ENCODE assay signal across 15 cellular contexts in the genomic region with DNA sequence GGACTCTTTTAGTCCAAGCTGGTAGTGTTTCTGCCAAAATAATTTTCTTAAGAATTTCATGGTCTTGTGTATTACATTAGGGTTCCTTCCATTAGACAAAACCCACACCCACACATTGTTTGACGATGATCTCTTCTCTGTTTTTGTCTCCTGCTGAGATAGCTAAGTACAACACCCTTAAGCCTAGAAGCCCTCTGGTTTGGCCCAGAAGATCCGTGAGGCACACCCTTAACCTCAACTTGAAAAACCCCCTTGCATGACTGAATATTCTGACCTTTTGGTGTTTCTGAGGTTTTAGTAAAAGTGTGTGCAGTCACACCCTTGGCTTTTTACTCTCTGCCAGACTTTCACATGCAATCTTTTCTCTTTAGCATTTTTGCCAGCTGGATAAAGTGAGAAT. TPM values are rescaled to one million over a fixed set of nuclear protein-coding genes. Genes with fewer than 3 reads are reported as not detected.
DNase-seq lines count a peak whose midpoint lies in the region; ATAC-seq, FAIRE-seq and TF ChIP-seq lines count a peak whose summit lies in the region.
"Had no signal": no experiment of that assay in that cellular context is flagged by ENCODE, and none has a peak within 500 bp of the region (broad histone marks: within the 10 kb centered on the region; RNA-seq: fewer than 3 reads in every experiment).

No MANE protein-coding gene starts in this region.

- H3K9ac ChIP-seq in HepG2 (ENCODE audit: insufficient read depth, low read depth, low read length) = no peak overlapping the region

- peak overlapping the region; percentile 1 to 14 for H3K4me3 Mint-ChIP-seq in activated T-cell treated with anti-CD3 and anti-CD28 coated beads, Interleukin-2, amount 50 U/mL, for 72 hours
- no peak overlapping the region for H3K4me3 Mint-ChIP-seq in activated T-cell treated with anti-CD3 and anti-CD28 coated beads, Interleukin-2, amount 50 U/mL, for 24 hours
- peak overlapping the region; percentile 31 to 51 for H3K4me3 Mint-ChIP-seq in stimulated activated naive B cell treated with anti-CD40 and anti-IgM and Interleukin-4, amounts not matched to agents 10 μg/mL and 1 μg/mL and 100 μg/mL, for 72 hours

- TF ChIP-seq EP300 in HepG2 (IDR thresholded peaks at IDR 0.05; ENCODE audit: low read depth in 2 of 2, low read length in 2 of 2) = no peak
- TF ChIP-seq EP300 in HepG2 (CRISPR knock-in tag; IDR thresholded peaks at IDR 0.05; ENCODE audit: borderline replicate concordance) = no peak

- CTCF ChIA-PET in HepG2 (lab: Yijun Ruan, JAX; ENCODE audit: low intra/inter-chr PET ratio, low total read pairs) = no interaction called here

- peaks cover 41% of the 10 kb centered on the region for H3K4me1 Mint-ChIP-seq in activated T-cell treated with anti-CD3 and anti-CD28 coated beads, Interleukin-2, amount 50 U/mL, for 72 hours (ENCODE audit: low read depth)
- H3K4me1 Mint-ChIP-seq in activated T-cell treated with anti-CD3 and anti-CD28 coated beads, Interleukin-2, amount 50 U/mL, for 24 hours (ENCODE audit: low read depth) = peaks cover 20% of the 10 kb centered on the region
- H3K4me1 Mint-ChIP-seq in stimulated activated naive B cell treated with anti-CD40 and anti-IgM and Interleukin-4, amounts not matched to agents 10 μg/mL and 1 μg/mL and 100 μg/mL, for 72 hours = peaks cover 27 to 42% of the 10 kb centered on the region in 2 donors

- peaks cover 0 to 3% of the 10 kb centered on the region in 2 donors for H3K36me3 Mint-ChIP-seq in activated T-cell treated with anti-CD3 and anti-CD28 coated beads, Interleukin-2, amount 50 U/mL, for 72 hours (ENCODE audit: insufficient read depth in 2 of 2)
- no peaks in the 10 kb centered on the region for H3K36me3 Mint-ChIP-seq in activated T-cell treated with anti-CD3 and anti-CD28 coated beads, Interleukin-2, amount 50 U/mL, for 24 hours (ENCODE audit: low read depth)
- peaks cover 3 to 8% of the 10 kb centered on the region in 2 donors for H3K36me3 Mint-ChIP-seq in stimulated activated naive B cell treated with anti-CD40 and anti-IgM and Interleukin-4, amounts not matched to agents 10 μg/mL and 1 μg/mL and 100 μg/mL, for 72 hours

- intact Hi-C loops in upper lobe of right lung (cut with DNase I) (no loop called here), HepG2 (cut with micrococcal nuclease; ENCODE audit: unreplicated experiment) (no loop called here)

- H4K20me1 ChIP-seq in HepG2 (ENCODE audit: insufficient read depth, low read length) = no peaks in the 10 kb centered on the region

- no peak for TF ChIP-seq CTCF in upper lobe of right lung (IDR thresholded peaks at IDR 0.05)
- no peak for TF ChIP-seq CTCF in HepG2 (CRISPR knock-in tag; IDR thresholded peaks at IDR 0.05)

- no peak for TF ChIP-seq POLR2A in HepG2 (IDR thresholded peaks at IDR 0.05; ENCODE audit: insufficient read depth in 1 of 2, low read depth in 2 of 2, low read length in 2 of 2)

- TF ChIP-seq RAD21 in HepG2 (CRISPR knock-in tag; IDR thresholded peaks at IDR 0.05) = no peak

- H3K4me2 ChIP-seq in HepG2 (ENCODE audit: low read depth, low read length) = no peak overlapping the region
- H3K4me2 ChIP-seq: A549, hepatocyte had no signal

- in situ Hi-C loops in HepG2 (cut with HindIII; ENCODE audit: extremely low pct_ligation_motif_present, low pct_unique_long_range_greater_than_20kb) = no loop called here

- peaks cover 2 to 3% of the 10 kb centered on the region in 2 donors for H3K9me3 Mint-ChIP-seq in activated T-cell treated with anti-CD3 and anti-CD28 coated beads, Interleukin-2, amount 50 U/mL, for 72 hours
- no peaks in the 10 kb centered on the region for H3K9me3 Mint-ChIP-seq in activated T-cell treated with anti-CD3 and anti-CD28 coated beads, Interleukin-2, amount 50 U/mL, for 24 hours
- H3K9me3 Mint-ChIP-seq in stimulated activated naive B cell treated with anti-CD40 and anti-IgM and Interleukin-4, amounts not matched to agents 10 μg/mL and 1 μg/mL and 100 μg/mL, for 72 hours = peaks cover 4% of the 10 kb centered on the region in 2 donors

- H3K4me3 ChIP-seq in upper lobe of right lung = no peak overlapping the region
- no peak overlapping the region for H3K4me3 ChIP-seq in HepG2 (replicated peaks in 1 of 3; ENCODE audit: insufficient read depth in 1 of 3, low read depth in 2 of 3, low read length in 3 of 3)
- H3K4me3 ChIP-seq: A549, cardiac muscle cell, hepatocyte had no signal

- BruUV-seq in HepG2 (replicated peaks; lab: Mats Ljungman, UMichigan) = no TSS peak

- no peak for FAIRE-seq in HepG2 (lab: Jason Lieb, UNC)
- FAIRE-seq: A549, RCC 7860 had no signal

- no peaks in the 10 kb centered on the region for H3K79me2 ChIP-seq in HepG2 (ENCODE audit: insufficient read depth, low read length)
- H3K79me2 ChIP-seq: hepatocyte had no signal

- ATAC-seq in activated T-cell treated with anti-CD3 and anti-CD28 coated beads, Interleukin-2, amount 50 U/mL, for 72 hours (replicated peaks in 1 of 2) = peak; percentile 76 to 83
- peak; percentile 70 for ATAC-seq in HG03025 (IDR thresholded peaks at IDR 0.05; ENCODE audit: low FRiP score, unreplicated experiment)
- ATAC-seq in stimulated activated naive B cell treated with anti-CD40 and anti-IgM and Interleukin-4, amounts not matched to agents 10 μg/mL and 1 μg/mL and 100 μg/mL, for 72 hours (replicated peaks) = peak; percentile 91 to 92
- no peak for ATAC-seq in upper lobe of right lung
- ATAC-seq in HepG2 = no peak

- no peak overlapping the region for H3K27ac Mint-ChIP-seq in activated T-cell treated with anti-CD3 and anti-CD28 coated beads, Interleukin-2, amount 50 U/mL, for 72 hours
- H3K27ac Mint-ChIP-seq in activated T-cell treated with anti-CD3 and anti-CD28 coated beads, Interleukin-2, amount 50 U/mL, for 24 hours = no peak overlapping the region
- H3K27ac Mint-ChIP-seq in stimulated activated naive B cell treated with anti-CD40 and anti-IgM and Interleukin-4, amounts not matched to agents 10 μg/mL and 1 μg/mL and 100 μg/mL, for 72 hours = peak overlapping the region; percentile 74

- H3K4me1 ChIP-seq in upper lobe of right lung = no peaks in the 10 kb centered on the region
- 0 out of 2 replicates have a peak, but pooled peaks cover 7% of the 10 kb centered on the region for H3K4me1 ChIP-seq in HepG2 (ENCODE audit: insufficient read depth, low read length)
- H3K4me1 ChIP-seq: A549 had no signal

- no peak overlapping the region for H3K27ac ChIP-seq in upper lobe of right lung
- no peak overlapping the region for H3K27ac ChIP-seq in HepG2 (ENCODE audit: extremely low read length, insufficient read depth, low read length)
- H3K27ac ChIP-seq: A549, cardiac muscle cell, hepatocyte had no signal

- no peak overlapping the region for H2AFZ ChIP-seq in HepG2 (ENCODE audit: low read length)
- H2AFZ ChIP-seq: hepatocyte had no signal

- WGBS in HepG2 (ENCODE audit: low lambda C conversion rate) = 2% methylated on average over 2 of the region's 2 CpGs

- H3K9me3 ChIP-seq in upper lobe of right lung (no peaks in the 10 kb centered on the region), HepG2 (ENCODE audit: low read length) (no peaks in the 10 kb centered on the region)

- H3K27me3 ChIP-seq in upper lobe of right lung (no peaks in the 10 kb centered on the region), HepG2 (ENCODE audit: control insufficient read depth in 1 of 2, insufficient read depth in 2 of 2, low read length in 2 of 2) (peaks cover 4 to 6% of the 10 kb centered on the region in 2 experiments; a peak in 2 of 5 replicates)
- H3K27me3 ChIP-seq: cardiac muscle cell, hepatocyte had no signal

- peak; percentile 14 to 22 for DNase-seq in activated T-cell treated with anti-CD3 and anti-CD28 coated beads, Interleukin-2, amount 50 U/mL, for 72 hours
- DNase-seq in activated T-cell treated with anti-CD3 and anti-CD28 coated beads, Interleukin-2, amount 50 U/mL, for 24 hours = no peak
- peak; percentile 18 for DNase-seq in astrocyte of the hippocampus (ENCODE audit: low read depth, low spot score)
- peak; percentile 64 for DNase-seq in stimulated activated naive B cell treated with anti-CD40 and anti-IgM and Interleukin-4, amounts not matched to agents 10 μg/mL and 1 μg/mL and 100 μg/mL, for 72 hours
- DNase-seq in GDM1 (lab: John Stamatoyannopoulos, UW) = no peak
- no peak for DNase-seq in upper lobe of right lung
- DNase-seq in HepG2 (ENCODE audit: low spot score) = no peak
- DNase-seq: activated CD4-positive, alpha-beta T cell treated with anti-CD3 and anti-CD28 coated beads for 4 hours; NCI-H1930 had no signal

- peaks cover 44% of the 10 kb centered on the region for H3K27me3 Mint-ChIP-seq in activated T-cell treated with anti-CD3 and anti-CD28 coated beads, Interleukin-2, amount 50 U/mL, for 72 hours (ENCODE audit: low read depth)
- peaks cover 35% of the 10 kb centered on the region for H3K27me3 Mint-ChIP-seq in activated T-cell treated with anti-CD3 and anti-CD28 coated beads, Interleukin-2, amount 50 U/mL, for 24 hours
- H3K27me3 Mint-ChIP-seq in stimulated activated naive B cell treated with anti-CD40 and anti-IgM and Interleukin-4, amounts not matched to agents 10 μg/mL and 1 μg/mL and 100 μg/mL, for 72 hours = peaks cover 27 to 37% of the 10 kb centered on the region in 2 donors

- POLR2A ChIA-PET in HepG2 (lab: Yijun Ruan, JAX) = no interaction called here

- H3K36me3 ChIP-seq in upper lobe of right lung (no peaks in the 10 kb centered on the region), HepG2 (replicated peaks in 1 of 2; ENCODE audit: control insufficient read depth in 1 of 2, insufficient read depth in 2 of 2, low read length in 2 of 2) (no peaks in the 10 kb centered on the region)
- H3K36me3 ChIP-seq: cardiac muscle cell had no signal

RNA-seq across cellular contexts. Expression of a gene that starts 29.3 kb away (rescaled TPM):
- 10 to 100 TPM; 29.4 to 33.6 TPM for total RNA-seq in activated T-cell treated with anti-CD3 and anti-CD28 coated beads, Interleukin-2, amount 50 U/mL, for 72 hours
- total RNA-seq in upper lobe of right lung (33.9 TPM), HepG2 (2016; rRNA removed; fragmentation: Illumina TruSeq; extraction: Trizol) (9.8 and 11.8 TPM in 2 replicates)
- 9.6 and 11.6 TPM in 2 replicates for total RNA-seq in HepG2 (2016; cell fraction: cytosol; rRNA removed; fragmentation: Illumina TruSeq; extraction: Trizol; ENCODE audit: low read depth)
- 9.2 and 11.5 TPM in 2 replicates for total RNA-seq in HepG2 (2016; cell fraction: insoluble cytoplasmic fraction; rRNA removed; fragmentation: Illumina TruSeq; extraction: Trizol)
- total RNA-seq in HepG2 (2016; cell fraction: membrane; rRNA removed; fragmentation: Illumina TruSeq; extraction: Trizol) = 3.1 and 3.4 TPM in 2 replicates
- 11.7 and 15.3 TPM in 2 replicates for total RNA-seq in HepG2 (2016; cell fraction: nucleus; rRNA removed; fragmentation: Illumina TruSeq; extraction: Trizol)
- polyA plus RNA-seq in HepG2 (2011; rRNA removed) = 4.8 and 5.1 TPM in 2 replicates
- polyA plus RNA-seq in HepG2 (2011; cell fraction: cytosol; rRNA removed) = 2.0 and 3.0 TPM in 2 replicates
- 7.4 and 10.0 TPM in 2 replicates for polyA plus RNA-seq in HepG2 (2011; cell fraction: nucleus; rRNA removed)
- 3.7 and 4.9 TPM in 2 replicates for polyA plus RNA-seq in HepG2 (2012)
- polyA plus RNA-seq in HepG2 (2016; cell fraction: cytosol; fragmentation: Illumina TruSeq; extraction: Trizol; ENCODE audit: low read depth) = 0.33 and 0.57 TPM in 2 replicates
- polyA plus RNA-seq in HepG2 (2016; cell fraction: insoluble cytoplasmic fraction; fragmentation: Illumina TruSeq; extraction: Trizol; ENCODE audit: low read depth) = 5.4 and 6.2 TPM in 2 replicates
- 0.66 and 0.81 TPM in 2 replicates for polyA plus RNA-seq in HepG2 (2016; cell fraction: membrane; fragmentation: Illumina TruSeq; extraction: Trizol; ENCODE audit: low read depth)
- polyA plus RNA-seq in HepG2 (2016; cell fraction: nucleus; fragmentation: Illumina TruSeq; extraction: Trizol; ENCODE audit: insufficient read depth, low read depth) = 8.3 TPM in 2 replicates
- 38.4 and 115 TPM in 2 replicates for polyA minus RNA-seq in HepG2 (2011; rRNA and poly(A)+ RNA removed; ENCODE audit: low replicate concordance)
- polyA minus RNA-seq in HepG2 (2011; cell fraction: cytosol; rRNA and poly(A)+ RNA removed) = 5.5 and 8.2 TPM in 2 replicates
- polyA minus RNA-seq in HepG2 (2011; cell fraction: nucleus; rRNA and poly(A)+ RNA removed) = 37.0 and 38.9 TPM in 2 replicates

RNA-seq across cellular contexts. Expression of a gene that starts 41.9 kb away (rescaled TPM):
- total RNA-seq in activated T-cell treated with anti-CD3 and anti-CD28 coated beads, Interleukin-2, amount 50 U/mL, for 72 hours = not detected
- total RNA-seq in upper lobe of right lung = not detected
- not detected in 2 replicates for total RNA-seq in HepG2 (2016; rRNA removed; fragmentation: Illumina TruSeq; extraction: Trizol)
- total RNA-seq in HepG2 (2016; cell fraction: cytosol; rRNA removed; fragmentation: Illumina TruSeq; extraction: Trizol; ENCODE audit: low read depth) = not detected in 2 replicates
- total RNA-seq in HepG2 (2016; cell fraction: insoluble cytoplasmic fraction; rRNA removed; fragmentation: Illumina TruSeq; extraction: Trizol) = not detected in 2 replicates
- total RNA-seq in HepG2 (2016; cell fraction: membrane; rRNA removed; fragmentation: Illumina TruSeq; extraction: Trizol) = not detected in 2 replicates
- total RNA-seq in HepG2 (2016; cell fraction: nucleus; rRNA removed; fragmentation: Illumina TruSeq; extraction: Trizol) = not detected in 2 replicates
- polyA plus RNA-seq in HepG2 (2011; rRNA removed) = not detected in 2 replicates
- not detected in 2 replicates for polyA plus RNA-seq in HepG2 (2011; cell fraction: cytosol; rRNA removed)
- polyA plus RNA-seq in HepG2 (2011; cell fraction: nucleus; rRNA removed) = not detected in 2 replicates
- polyA plus RNA-seq in HepG2 (2012) = not detected in 2 replicates
- polyA plus RNA-seq in HepG2 (2016; cell fraction: cytosol; fragmentation: Illumina TruSeq; extraction: Trizol; ENCODE audit: low read depth) = not detected in 2 replicates
- not detected in 2 replicates for polyA plus RNA-seq in HepG2 (2016; cell fraction: insoluble cytoplasmic fraction; fragmentation: Illumina TruSeq; extraction: Trizol; ENCODE audit: low read depth)
- polyA plus RNA-seq in HepG2 (2016; cell fraction: membrane; fragmentation: Illumina TruSeq; extraction: Trizol; ENCODE audit: low read depth) = not detected in 2 replicates
- polyA plus RNA-seq in HepG2 (2016; cell fraction: nucleus; fragmentation: Illumina TruSeq; extraction: Trizol; ENCODE audit: insufficient read depth, low read depth) = not detected in 2 replicates
- polyA minus RNA-seq in HepG2 (2011; rRNA and poly(A)+ RNA removed; ENCODE audit: low replicate concordance) = 0.09 TPM in 1 of 2 replicates, not detected in the other
- polyA minus RNA-seq in HepG2 (2011; cell fraction: cytosol; rRNA and poly(A)+ RNA removed) = not detected in 2 replicates
- not detected in 2 replicates for polyA minus RNA-seq in HepG2 (2011; cell fraction: nucleus; rRNA and poly(A)+ RNA removed)
- total RNA-seq: cardiac muscle cell, ureter had no signal
- polyA plus RNA-seq: A549, cardiac muscle cell had no signal

RNA-seq across cellular contexts. Expression of a gene that starts 45.6 kb away (rescaled TPM):
- total RNA-seq in activated T-cell treated with anti-CD3 and anti-CD28 coated beads, Interleukin-2, amount 50 U/mL, for 72 hours = under 1 TPM in 1 of 2 donors, not detected in 1; 0.14 TPM
- total RNA-seq in upper lobe of right lung = not detected
- total RNA-seq in HepG2 (2016; rRNA removed; fragmentation: Illumina TruSeq; extraction: Trizol) = not detected in 2 replicates
- total RNA-seq in HepG2 (2016; cell fraction: cytosol; rRNA removed; fragmentation: Illumina TruSeq; extraction: Trizol; ENCODE audit: low read depth) = not detected in 2 replicates
- total RNA-seq in HepG2 (2016; cell fraction: insoluble cytoplasmic fraction; rRNA removed; fragmentation: Illumina TruSeq; extraction: Trizol) = not detected in 2 replicates
- total RNA-seq in HepG2 (2016; cell fraction: membrane; rRNA removed; fragmentation: Illumina TruSeq; extraction: Trizol) = not detected in 2 replicates
- not detected in 2 replicates for total RNA-seq in HepG2 (2016; cell fraction: nucleus; rRNA removed; fragmentation: Illumina TruSeq; extraction: Trizol)
- not detected in 2 replicates for polyA plus RNA-seq in HepG2 (2011; rRNA removed)
- polyA plus RNA-seq in HepG2 (2011; cell fraction: cytosol; rRNA removed) = not detected in 2 replicates
- polyA plus RNA-seq in HepG2 (2011; cell fraction: nucleus; rRNA removed) = not detected in 2 replicates
- not detected in 2 replicates for polyA plus RNA-seq in HepG2 (2012)
- not detected in 2 replicates for polyA plus RNA-seq in HepG2 (2016; cell fraction: cytosol; fragmentation: Illumina TruSeq; extraction: Trizol; ENCODE audit: low read depth)
- not detected in 2 replicates for polyA plus RNA-seq in HepG2 (2016; cell fraction: insoluble cytoplasmic fraction; fragmentation: Illumina TruSeq; extraction: Trizol; ENCODE audit: low read depth)
- polyA plus RNA-seq in HepG2 (2016; cell fraction: membrane; fragmentation: Illumina TruSeq; extraction: Trizol; ENCODE audit: low read depth) = not detected in 2 replicates
- not detected in 2 replicates for polyA plus RNA-seq in HepG2 (2016; cell fraction: nucleus; fragmentation: Illumina TruSeq; extraction: Trizol; ENCODE audit: insufficient read depth, low read depth)
- polyA minus RNA-seq in HepG2 (2011; rRNA and poly(A)+ RNA removed; ENCODE audit: low replicate concordance) = not detected in 2 replicates
- not detected in 2 replicates for polyA minus RNA-seq in HepG2 (2011; cell fraction: cytosol; rRNA and poly(A)+ RNA removed)
- not detected in 2 replicates for polyA minus RNA-seq in HepG2 (2011; cell fraction: nucleus; rRNA and poly(A)+ RNA removed)
- total RNA-seq: cardiac muscle cell, ureter had no signal
- polyA plus RNA-seq: A549, cardiac muscle cell, hepatocyte had no signal

Comparison
In these comparisons a context has a peak if more than half of its experiments do, and no peak if none do; other contexts are left out.
1. DNase-seq: peak in activated T-cell treated with anti-CD3 and anti-CD28 coated beads, Interleukin-2, amount 50 U/mL, for 72 hours (2 of 2), astrocyte of the hippocampus (single experiment) and stimulated activated naive B cell treated with anti-CD40 and anti-IgM and Interleukin-4, amounts not matched to agents 10 μg/mL and 1 μg/mL and 100 μg/mL, for 72 hours (single experiment); none in activated T-cell treated with anti-CD3 and anti-CD28 coated beads, Interleukin-2, amount 50 U/mL, for 24 hours (single experiment), GDM1 (single experiment), upper lobe of right lung (single experiment) and HepG2 (single experiment).
2. ATAC-seq: peak in activated T-cell treated with anti-CD3 and anti-CD28 coated beads, Interleukin-2, amount 50 U/mL, for 72 hours (2 of 2), HG03025 (single experiment) and stimulated activated naive B cell treated with anti-CD40 and anti-IgM and Interleukin-4, amounts not matched to agents 10 μg/mL and 1 μg/mL and 100 μg/mL, for 72 hours (2 of 2); none in upper lobe of right lung (single experiment) and HepG2 (single experiment).